ENCODE assay signal across 9 cellular contexts in genomic region chr7:16345979-16346958, GRCh38.
A peak's percentile ranks its signal among the peaks of the same experiment; 100 is the strongest.
DNase-seq lines count a peak whose midpoint lies in the region; ATAC-seq and TF ChIP-seq lines count a peak whose summit lies in the region.
"Had no signal": no experiment of that assay in that cellular context is flagged by ENCODE, and none has a peak within 500 bp of the region (broad histone marks: within the 10 kb centered on the region; RNA-seq: fewer than 3 reads in every experiment).

No MANE protein-coding gene starts in this region.

- peak; percentile 62 for ATAC-seq in GM21723 (IDR thresholded peaks at IDR 0.05; ENCODE audit: unreplicated experiment)

- peaks cover 6% of the 10 kb centered on the region for H3K4me1 ChIP-seq in HAP-1

- 0 out of 2 replicates have a peak, but pooled peaks cover 2% of the 10 kb centered on the region for H3K27me3 ChIP-seq in MG63
- H3K27me3 ChIP-seq in HAP-1 (ENCODE audit: low read depth): no peaks in the 10 kb centered on the region

- H3K4me3 ChIP-seq in MG63: no peak overlapping the region
- H3K4me3 ChIP-seq in fibroblast of the aortic adventitia (ENCODE audit: low read depth, low read length): no peak overlapping the region
- H3K4me3 ChIP-seq in HAP-1: no peak overlapping the region

- no peak for TF ChIP-seq CTCF in fibroblast of the aortic adventitia (IDR thresholded peaks at IDR 0.05; ENCODE audit: insufficient read depth, low read length)

- in situ Hi-C loops in HAP-1 (cut with MboI; ENCODE audit: low sequenced_read_pairs): no loop called here

- DNase-seq in AG20443 (ENCODE audit: low spot score) (peak; percentile 60), MG63 (peak; percentile 48), fibroblast of the aortic adventitia (ENCODE audit: low read depth) (peak; percentile 82), putamen (ENCODE audit: low spot score) (no peak), HAP-1 (ENCODE audit: low spot score in 2 of 2) (no peak), CD1c-positive myeloid dendritic cell (ENCODE audit: extremely low spot score) (no peak)
- no peak for DNase-seq in stimulated activated CD4-positive, alpha-beta T cell treated with anti-CD3 and anti-CD28 coated beads, Interleukin-4, amount 100 ng/mL, for 24 hours
- DNase-seq: NCI-H187 treated with DMSO at 0.1 percent for 48 hours had no signal

- no peaks in the 10 kb centered on the region for H3K36me3 ChIP-seq in MG63
- no peaks in the 10 kb centered on the region for H3K36me3 ChIP-seq in HAP-1 (replicated peaks)

- peaks cover 22% of the 10 kb centered on the region for H3K9me3 ChIP-seq in MG63
- peaks cover 3% of the 10 kb centered on the region for H3K9me3 ChIP-seq in HAP-1

Comparison
In these comparisons a context has a peak if more than half of its experiments do, and no peak if none do; other contexts are left out.
1. DNase-seq: peak in AG20443 (single experiment), MG63 (single experiment) and fibroblast of the aortic adventitia (single experiment); none in putamen (single experiment), stimulated activated CD4-positive, alpha-beta T cell treated with anti-CD3 and anti-CD28 coated beads, Interleukin-4, amount 100 ng/mL, for 24 hours (single experiment), HAP-1 (0 of 2) and CD1c-positive myeloid dendritic cell (single experiment).